Comparison of ENCODE assay signal across 2 cellular contexts in the genomic region with DNA sequence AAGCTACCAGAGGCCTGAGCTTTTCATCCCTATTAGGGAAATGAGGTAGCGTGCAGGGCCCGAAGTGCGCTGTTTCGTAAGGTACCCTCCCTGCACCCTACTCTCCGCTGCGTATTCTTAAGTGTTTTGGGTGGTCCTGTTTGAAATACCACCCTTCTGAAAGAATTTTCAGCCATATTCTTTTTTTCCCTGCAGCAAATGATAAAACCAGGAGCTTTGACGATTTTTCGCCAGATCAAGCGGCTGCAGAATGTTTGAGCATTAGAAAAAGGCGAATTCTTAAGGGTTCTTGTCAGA.
TF ChIP-seq lines count a peak whose summit lies in the region.

No MANE protein-coding gene starts in this region.

TF ChIP-seq in A549, 52 proteins besides CTCF, POLR2A, EP300 and RAD21 (continued from another document):
- TF ChIP-seq, protein P1, sequence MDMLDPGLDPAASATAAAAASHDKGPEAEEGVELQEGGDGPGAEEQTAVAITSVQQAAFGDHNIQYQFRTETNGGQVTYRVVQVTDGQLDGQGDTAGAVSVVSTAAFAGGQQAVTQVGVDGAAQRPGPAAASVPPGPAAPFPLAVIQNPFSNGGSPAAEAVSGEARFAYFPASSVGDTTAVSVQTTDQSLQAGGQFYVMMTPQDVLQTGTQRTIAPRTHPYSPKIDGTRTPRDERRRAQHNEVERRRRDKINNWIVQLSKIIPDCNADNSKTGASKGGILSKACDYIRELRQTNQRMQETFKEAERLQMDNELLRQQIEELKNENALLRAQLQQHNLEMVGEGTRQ (IDR thresholded peaks at IDR 0.05) = no peak
- TF ChIP-seq ZC3H11A (IDR thresholded peaks at IDR 0.05) (no peak), RFX5 (IDR thresholded peaks at IDR 0.05) (no peak), KDM1A (IDR thresholded peaks at IDR 0.05; ENCODE audit: low read depth) (no peak), HEYL (CRISPR knock-in tag; IDR thresholded peaks at IDR 0.05) (no peak), RNF2 (IDR thresholded peaks at IDR 0.05; ENCODE audit: borderline replicate concordance, low read depth) (no peak), KDM5A (IDR thresholded peaks at IDR 0.05) (no peak), PHF8 (IDR thresholded peaks at IDR 0.05; ENCODE audit: borderline replicate concordance, low read depth) (no peak), HDAC2 (IDR thresholded peaks at IDR 0.05) (no peak), ZNF302 (CRISPR knock-in tag; IDR thresholded peaks at IDR 0.05) (no peak)
TF ChIP-seq in A549: peak in this region for 0.

TF ChIP-seq in GM23338, 12 proteins besides CTCF, POLR2A, EP300 and RAD21 (continued from another document):
- no peak for TF ChIP-seq ZNF331 (CRISPR knock-in tag; IDR thresholded peaks at IDR 0.05; ENCODE audit: low read depth)
- TF ChIP-seq, protein P2, sequence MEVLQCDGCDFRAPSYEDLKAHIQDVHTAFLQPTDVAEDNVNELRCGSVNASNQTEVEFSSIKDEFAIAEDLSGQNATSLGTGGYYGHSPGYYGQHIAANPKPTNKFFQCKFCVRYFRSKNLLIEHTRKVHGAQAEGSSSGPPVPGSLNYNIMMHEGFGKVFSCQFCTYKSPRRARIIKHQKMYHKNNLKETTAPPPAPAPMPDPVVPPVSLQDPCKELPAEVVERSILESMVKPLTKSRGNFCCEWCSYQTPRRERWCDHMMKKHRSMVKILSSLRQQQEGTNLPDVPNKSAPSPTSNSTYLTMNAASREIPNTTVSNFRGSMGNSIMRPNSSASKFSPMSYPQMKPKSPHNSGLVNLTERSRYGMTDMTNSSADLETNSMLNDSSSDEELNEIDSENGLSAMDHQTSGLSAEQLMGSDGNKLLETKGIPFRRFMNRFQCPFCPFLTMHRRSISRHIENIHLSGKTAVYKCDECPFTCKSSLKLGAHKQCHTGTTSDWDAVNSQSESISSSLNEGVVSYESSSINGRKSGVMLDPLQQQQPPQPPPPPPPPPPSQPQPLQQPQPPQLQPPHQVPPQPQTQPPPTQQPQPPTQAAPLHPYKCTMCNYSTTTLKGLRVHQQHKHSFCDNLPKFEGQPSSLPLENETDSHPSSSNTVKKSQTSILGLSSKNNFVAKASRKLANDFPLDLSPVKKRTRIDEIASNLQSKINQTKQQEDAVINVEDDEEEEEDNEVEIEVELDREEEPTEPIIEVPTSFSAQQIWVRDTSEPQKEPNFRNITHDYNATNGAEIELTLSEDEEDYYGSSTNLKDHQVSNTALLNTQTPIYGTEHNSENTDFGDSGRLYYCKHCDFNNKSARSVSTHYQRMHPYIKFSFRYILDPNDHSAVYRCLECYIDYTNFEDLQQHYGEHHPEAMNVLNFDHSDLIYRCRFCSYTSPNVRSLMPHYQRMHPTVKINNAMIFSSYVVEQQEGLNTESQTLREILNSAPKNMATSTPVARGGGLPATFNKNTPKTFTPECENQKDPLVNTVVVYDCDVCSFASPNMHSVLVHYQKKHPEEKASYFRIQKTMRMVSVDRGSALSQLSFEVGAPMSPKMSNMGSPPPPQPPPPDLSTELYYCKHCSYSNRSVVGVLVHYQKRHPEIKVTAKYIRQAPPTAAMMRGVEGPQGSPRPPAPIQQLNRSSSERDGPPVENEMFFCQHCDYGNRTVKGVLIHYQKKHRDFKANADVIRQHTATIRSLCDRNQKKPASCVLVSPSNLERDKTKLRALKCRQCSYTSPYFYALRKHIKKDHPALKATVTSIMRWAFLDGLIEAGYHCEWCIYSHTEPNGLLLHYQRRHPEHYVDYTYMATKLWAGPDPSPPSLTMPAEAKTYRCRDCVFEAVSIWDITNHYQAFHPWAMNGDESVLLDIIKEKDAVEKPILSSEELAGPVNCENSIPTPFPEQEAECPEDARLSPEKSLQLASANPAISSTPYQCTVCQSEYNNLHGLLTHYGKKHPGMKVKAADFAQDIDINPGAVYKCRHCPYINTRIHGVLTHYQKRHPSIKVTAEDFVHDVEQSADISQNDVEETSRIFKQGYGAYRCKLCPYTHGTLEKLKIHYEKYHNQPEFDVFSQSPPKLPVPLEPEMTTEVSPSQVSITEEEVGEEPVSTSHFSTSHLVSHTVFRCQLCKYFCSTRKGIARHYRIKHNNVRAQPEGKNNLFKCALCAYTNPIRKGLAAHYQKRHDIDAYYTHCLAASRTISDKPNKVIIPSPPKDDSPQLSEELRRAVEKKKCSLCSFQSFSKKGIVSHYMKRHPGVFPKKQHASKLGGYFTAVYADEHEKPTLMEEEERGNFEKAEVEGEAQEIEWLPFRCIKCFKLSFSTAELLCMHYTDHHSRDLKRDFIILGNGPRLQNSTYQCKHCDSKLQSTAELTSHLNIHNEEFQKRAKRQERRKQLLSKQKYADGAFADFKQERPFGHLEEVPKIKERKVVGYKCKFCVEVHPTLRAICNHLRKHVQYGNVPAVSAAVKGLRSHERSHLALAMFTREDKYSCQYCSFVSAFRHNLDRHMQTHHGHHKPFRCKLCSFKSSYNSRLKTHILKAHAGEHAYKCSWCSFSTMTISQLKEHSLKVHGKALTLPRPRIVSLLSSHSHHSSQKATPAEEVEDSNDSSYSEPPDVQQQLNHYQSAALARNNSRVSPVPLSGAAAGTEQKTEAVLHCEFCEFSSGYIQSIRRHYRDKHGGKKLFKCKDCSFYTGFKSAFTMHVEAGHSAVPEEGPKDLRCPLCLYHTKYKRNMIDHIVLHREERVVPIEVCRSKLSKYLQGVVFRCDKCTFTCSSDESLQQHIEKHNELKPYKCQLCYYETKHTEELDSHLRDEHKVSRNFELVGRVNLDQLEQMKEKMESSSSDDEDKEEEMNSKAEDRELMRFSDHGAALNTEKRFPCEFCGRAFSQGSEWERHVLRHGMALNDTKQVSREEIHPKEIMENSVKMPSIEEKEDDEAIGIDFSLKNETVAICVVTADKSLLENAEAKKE (CRISPR knock-in tag; IDR thresholded peaks at IDR 0.05) = no peak
